23 cellular contexts compared by ENCODE assay signal in genomic region chr18:75880266-75880665, GRCh38.
DNase-seq lines count a peak whose midpoint lies in the region; TF ChIP-seq lines count a peak whose summit lies in the region.
"Had no signal": no experiment of that assay in that cellular context is flagged by ENCODE, and none has a peak within 500 bp of the region (broad histone marks: within the 10 kb centered on the region; RNA-seq: fewer than 3 reads in every experiment).

No MANE protein-coding gene starts in this region.

- H3K27me3 Mint-ChIP-seq in neural progenitor cell (ENCODE audit: insufficient read depth, low read depth) (peaks cover 2% of the 10 kb centered on the region), osteocyte (ENCODE audit: unreplicated experiment) (no peaks in the 10 kb centered on the region)
- H3K27me3 Mint-ChIP-seq: B cell had no signal

- H3K9me3 Mint-ChIP-seq in neural progenitor cell (peaks cover 14% of the 10 kb centered on the region), osteocyte (ENCODE audit: unreplicated experiment) (peaks cover 49% of the 10 kb centered on the region)
- H3K9me3 Mint-ChIP-seq: CD4-positive, alpha-beta T cell had no signal

- DNase-seq in NCI-H82 (lab: John Stamatoyannopoulos, UW) (peak; percentile 38), NCI-H82 treated with DMSO at 0.1 percent for 48 hours (lab: John Stamatoyannopoulos, UW; ENCODE audit: unreplicated experiment) (no peak), neural progenitor cell (ENCODE audit: low spot score) (no peak), osteocyte (ENCODE audit: extremely low spot score, unreplicated experiment) (peak; percentile 80), HK-2 (ENCODE audit: unreplicated experiment) (no peak), SHP77 treated with DMSO at 0.1 percent for 48 hours (lab: John Stamatoyannopoulos, UW) (no peak), DMS153 (lab: John Stamatoyannopoulos, UW) (no peak)
- DNase-seq: AML-193; Caco-2; Calu3; CD4-positive, alpha-beta T cell; CD8-positive, alpha-beta T cell; DMS53; DMS79; DND-41; EL; GDM1 had no signal

- H3K4me2 ChIP-seq in neural progenitor cell: no peak overlapping the region
- H3K4me2 ChIP-seq: A549; BLaER1 treated with 17β-estradiol and CSF1 and Interleukin-3, amounts not matched to agents 10 nM and 100 nM had no signal

- no peak overlapping the region for H2AFZ ChIP-seq in neural progenitor cell (replicated peaks)

- no peaks in the 10 kb centered on the region for H3K27me3 ChIP-seq in neural progenitor cell
- H3K27me3 ChIP-seq: BLaER1 treated with 17β-estradiol and CSF1 and Interleukin-3, amounts not matched to agents 10 nM and 100 nM had no signal

- no peak overlapping the region for H3K4me3 ChIP-seq in neural progenitor cell
- H3K4me3 ChIP-seq: A549; BLaER1 treated with 17β-estradiol and CSF1 and Interleukin-3, amounts not matched to agents 10 nM and 100 nM; GM12878 had no signal

- H3K27ac Mint-ChIP-seq in neural progenitor cell (peak overlapping the region; percentile 17), osteocyte (ENCODE audit: unreplicated experiment) (no peak overlapping the region)
- H3K27ac Mint-ChIP-seq: B cell; CD4-positive, alpha-beta T cell; CD8-positive, alpha-beta T cell had no signal

- H3K9me3 ChIP-seq in neural progenitor cell (ENCODE audit: low read depth): no peaks in the 10 kb centered on the region
- H3K9me3 ChIP-seq: A549, Caco-2 had no signal

- no peak overlapping the region for H3K27ac ChIP-seq in neural progenitor cell
- H3K27ac ChIP-seq: 22Rv1; A549; BLaER1 treated with 17β-estradiol and CSF1 and Interleukin-3, amounts not matched to agents 10 nM and 100 nM; C4-2B had no signal

- H3K4me3 Mint-ChIP-seq in neural progenitor cell (no peak overlapping the region), osteocyte (ENCODE audit: unreplicated experiment) (no peak overlapping the region)
- H3K4me3 Mint-ChIP-seq: B cell; CD4-positive, alpha-beta T cell; CD8-positive, alpha-beta T cell had no signal

- H3K4me1 Mint-ChIP-seq in neural progenitor cell (peaks cover 11% of the 10 kb centered on the region), osteocyte (ENCODE audit: unreplicated experiment) (no peaks in the 10 kb centered on the region)
- H3K4me1 Mint-ChIP-seq: B cell had no signal

- H3K36me3 Mint-ChIP-seq in neural progenitor cell (no peaks in the 10 kb centered on the region), osteocyte (ENCODE audit: unreplicated experiment) (no peaks in the 10 kb centered on the region)
- H3K36me3 Mint-ChIP-seq: CD8-positive, alpha-beta T cell had no signal

- no peaks in the 10 kb centered on the region for H3K79me2 ChIP-seq in neural progenitor cell (ENCODE audit: low read depth)

- H3F3A ChIP-seq in neural progenitor cell (ENCODE audit: low read depth): no peaks in the 10 kb centered on the region

- TF ChIP-seq CTCF in neural progenitor cell (IDR thresholded peaks at IDR 0.05) (no peak), osteocyte (IDR thresholded peaks at IDR 0.05) (no peak)

- no peaks in the 10 kb centered on the region for H3K4me1 ChIP-seq in neural progenitor cell
- H3K4me1 ChIP-seq: A549; BLaER1 treated with 17β-estradiol and CSF1 and Interleukin-3, amounts not matched to agents 10 nM and 100 nM; Caco-2 had no signal

- no peaks in the 10 kb centered on the region for H4K20me1 ChIP-seq in neural progenitor cell (ENCODE audit: low read depth)
- H4K20me1 ChIP-seq: BLaER1 treated with 17β-estradiol and CSF1 and Interleukin-3, amounts not matched to agents 10 nM and 100 nM had no signal

- no peaks in the 10 kb centered on the region for H3K36me3 ChIP-seq in neural progenitor cell
- H3K36me3 ChIP-seq: BLaER1 treated with 17β-estradiol and CSF1 and Interleukin-3, amounts not matched to agents 10 nM and 100 nM had no signal

- H3K9ac ChIP-seq in neural progenitor cell: no peak overlapping the region
- H3K9ac ChIP-seq: BLaER1 treated with 17β-estradiol and CSF1 and Interleukin-3, amounts not matched to agents 10 nM and 100 nM had no signal

Comparison
In these comparisons a context has a peak if more than half of its experiments do, and no peak if none do; other contexts are left out.
1. DNase-seq: peak in NCI-H82 (single experiment) and osteocyte (single experiment); none in NCI-H82 treated with DMSO at 0.1 percent for 48 hours (single experiment), neural progenitor cell (single experiment), HK-2 (single experiment), SHP77 treated with DMSO at 0.1 percent for 48 hours (single experiment) and DMS153 (single experiment).